Comparison of ENCODE assay signal across 17 cellular contexts in the genomic region with DNA sequence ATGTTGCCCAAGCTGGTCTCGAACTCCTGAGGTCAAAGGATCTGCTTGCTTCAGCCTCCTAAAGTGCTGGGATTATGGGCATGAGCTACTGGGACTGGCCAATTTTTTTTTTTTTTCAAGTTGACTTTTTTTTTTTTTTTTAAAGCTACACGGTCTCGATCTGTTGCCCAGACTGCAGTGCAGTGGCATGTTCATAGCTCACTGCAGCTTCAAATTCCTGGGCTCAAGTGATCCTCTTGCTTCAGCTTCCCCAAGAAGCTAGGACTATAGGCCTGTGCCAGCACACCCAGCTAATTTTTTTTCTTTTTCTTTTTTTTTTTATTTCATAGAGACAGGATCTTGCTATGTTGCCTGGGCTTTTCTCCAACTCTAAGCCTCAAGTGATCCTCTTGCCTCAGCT. TPM values are rescaled to one million over a fixed set of nuclear protein-coding genes. Genes with fewer than 3 reads are reported as not detected.
DNase-seq lines count a peak whose midpoint lies in the region; ATAC-seq and TF ChIP-seq lines count a peak whose summit lies in the region.
"Had no signal": no experiment of that assay in that cellular context is flagged by ENCODE, and none has a peak within 500 bp of the region (broad histone marks: within the 10 kb centered on the region; RNA-seq: fewer than 3 reads in every experiment).

No MANE protein-coding gene starts in this region.

- H3K27ac Mint-ChIP-seq in naive B cell: peak overlapping the region in 4 of 6 donors; percentile 42 to 63 (median 52)
- no peak overlapping the region for H3K27ac Mint-ChIP-seq in activated T-helper 1 cell treated with anti-CD3 and anti-CD28 coated beads, Interleukin-12 subunit alpha, Interleukin-12 subunit beta, Interleukin-2, Interleukin-4 antibody, amounts not matched to agents 30 ng/mL and 10 ng/mL and 1 ng/mL, durations not matched to agents 14 hours and 24 hours and 36 hours
- H3K27ac Mint-ChIP-seq: activated naive CD8-positive, alpha-beta T cell treated with anti-CD3 and anti-CD28 coated beads, Interleukin-2, amount 10 ng/mL, durations not matched to agents 7 days and 5 days; CD8-positive, alpha-beta T cell; H9 had no signal

- no peak overlapping the region for H3K4me3 ChIP-seq in fibroblast of mammary gland (ENCODE audit: control insufficient read depth, low read depth, low read length)

- DNase-seq in EH (ENCODE audit: low read depth): peak; percentile 58
- DNase-seq in NCI-H226: peak; percentile 33
- DNase-seq in fibroblast of mammary gland (ENCODE audit: low read depth): peak; percentile 42
- DNase-seq in naive B cell: no peak
- no peak for DNase-seq in T1000 (lab: John Stamatoyannopoulos, UW)
- no peak for DNase-seq in activated T-helper 1 cell treated with anti-CD3 and anti-CD28 coated beads, Interleukin-12 subunit alpha, Interleukin-12 subunit beta, Interleukin-2, Interleukin-4 antibody, amounts not matched to agents 30 ng/mL and 10 ng/mL and 1 ng/mL, durations not matched to agents 14 hours and 24 hours and 36 hours (ENCODE audit: low spot score)
- no peak for DNase-seq in COLO668 (lab: John Stamatoyannopoulos, UW; ENCODE audit: unreplicated experiment)
- DNase-seq: activated naive CD8-positive, alpha-beta T cell treated with anti-CD3 and anti-CD28 coated beads, Interleukin-2, amount 10 ng/mL, durations not matched to agents 7 days and 5 days; CD8-positive, alpha-beta T cell; cortex of kidney; foreskin melanocyte; H9; NCI-H2029; NCI-H748 treated with DMSO at 0.1 percent for 48 hours; retina; stimulated activated CD4-positive, alpha-beta T cell treated with anti-CD3 and anti-CD28 coated beads, Interleukin-4, amount 100 ng/mL, for 24 hours; stimulated activated naive CD4-positive, alpha-beta T cell had no signal

- H3K4me3 Mint-ChIP-seq in naive B cell: peak overlapping the region in 7 of 8 donors; percentile 52 to 85 (median 70)
- no peak overlapping the region for H3K4me3 Mint-ChIP-seq in activated T-helper 1 cell treated with anti-CD3 and anti-CD28 coated beads, Interleukin-12 subunit alpha, Interleukin-12 subunit beta, Interleukin-2, Interleukin-4 antibody, amounts not matched to agents 30 ng/mL and 10 ng/mL and 1 ng/mL, durations not matched to agents 14 hours and 24 hours and 36 hours
- H3K4me3 Mint-ChIP-seq: activated naive CD8-positive, alpha-beta T cell treated with anti-CD3 and anti-CD28 coated beads, Interleukin-2, amount 10 ng/mL, durations not matched to agents 7 days and 5 days; CD8-positive, alpha-beta T cell; H9 had no signal

- peaks cover 50 to 98% (median 71%) of the 10 kb centered on the region in 3 donors for H3K4me1 Mint-ChIP-seq in naive B cell
- peaks cover 53% of the 10 kb centered on the region for H3K4me1 Mint-ChIP-seq in activated T-helper 1 cell treated with anti-CD3 and anti-CD28 coated beads, Interleukin-12 subunit alpha, Interleukin-12 subunit beta, Interleukin-2, Interleukin-4 antibody, amounts not matched to agents 30 ng/mL and 10 ng/mL and 1 ng/mL, durations not matched to agents 14 hours and 24 hours and 36 hours (ENCODE audit: low read depth)

- peaks cover 0 to 6% of the 10 kb centered on the region in 2 donors for H3K36me3 Mint-ChIP-seq in naive B cell
- H3K36me3 Mint-ChIP-seq in activated T-helper 1 cell treated with anti-CD3 and anti-CD28 coated beads, Interleukin-12 subunit alpha, Interleukin-12 subunit beta, Interleukin-2, Interleukin-4 antibody, amounts not matched to agents 30 ng/mL and 10 ng/mL and 1 ng/mL, durations not matched to agents 14 hours and 24 hours and 36 hours (ENCODE audit: low read depth): peaks cover 8% of the 10 kb centered on the region

- peak in 1 of 2 donors; percentile 2 for ATAC-seq in naive B cell (ENCODE audit: low read depth in 2 of 2)
- ATAC-seq: CD8-positive, alpha-beta T cell had no signal

- no peak for TF ChIP-seq CTCF in fibroblast of mammary gland (conservative IDR thresholded peaks at IDR 0.05; ENCODE audit: control insufficient read depth, insufficient read depth, low read depth, low read length)

- H3K9me3 Mint-ChIP-seq in naive B cell: no peaks in the 10 kb centered on the region
- no peaks in the 10 kb centered on the region for H3K9me3 Mint-ChIP-seq in activated T-helper 1 cell treated with anti-CD3 and anti-CD28 coated beads, Interleukin-12 subunit alpha, Interleukin-12 subunit beta, Interleukin-2, Interleukin-4 antibody, amounts not matched to agents 30 ng/mL and 10 ng/mL and 1 ng/mL, durations not matched to agents 14 hours and 24 hours and 36 hours
- H3K9me3 Mint-ChIP-seq: activated naive CD8-positive, alpha-beta T cell treated with anti-CD3 and anti-CD28 coated beads, Interleukin-2, amount 10 ng/mL, durations not matched to agents 7 days and 5 days; CD8-positive, alpha-beta T cell; H9 had no signal

- H3K27me3 Mint-ChIP-seq in naive B cell: no peaks in the 10 kb centered on the region
- no peaks in the 10 kb centered on the region for H3K27me3 Mint-ChIP-seq in activated T-helper 1 cell treated with anti-CD3 and anti-CD28 coated beads, Interleukin-12 subunit alpha, Interleukin-12 subunit beta, Interleukin-2, Interleukin-4 antibody, amounts not matched to agents 30 ng/mL and 10 ng/mL and 1 ng/mL, durations not matched to agents 14 hours and 24 hours and 36 hours (ENCODE audit: insufficient read depth)
- H3K27me3 Mint-ChIP-seq: activated naive CD8-positive, alpha-beta T cell treated with anti-CD3 and anti-CD28 coated beads, Interleukin-2, amount 10 ng/mL, durations not matched to agents 7 days and 5 days had no signal

- intact Hi-C loops in activated T-helper 1 cell treated with anti-CD3 and anti-CD28 coated beads, Interleukin-12 subunit alpha, Interleukin-12 subunit beta, Interleukin-2, Interleukin-4 antibody, amounts not matched to agents 30 ng/mL and 10 ng/mL and 1 ng/mL, durations not matched to agents 14 hours and 24 hours and 36 hours (cut with micrococcal nuclease): no loop called here

RNA-seq across cellular contexts. Expression of a gene that starts 59.5 kb away (rescaled TPM):
- 10 to 100 TPM; 22.7 to 70.9 (median 54.1) TPM for polyA plus RNA-seq in naive B cell (ENCODE audit: low read depth in 6 of 6)
- total RNA-seq in activated T-helper 1 cell treated with anti-CD3 and anti-CD28 coated beads, Interleukin-12 subunit alpha, Interleukin-12 subunit beta, Interleukin-2, Interleukin-4 antibody, amounts not matched to agents 30 ng/mL and 10 ng/mL and 1 ng/mL, durations not matched to agents 14 hours and 24 hours and 36 hours: 132 and 133 TPM in 2 replicates

Comparison
In these comparisons a context has a peak if more than half of its experiments do, and no peak if none do; other contexts are left out.
1. DNase-seq: peak in EH (single experiment), NCI-H226 (single experiment) and fibroblast of mammary gland (single experiment); none in naive B cell (single experiment), T1000 (single experiment), activated T-helper 1 cell treated with anti-CD3 and anti-CD28 coated beads, Interleukin-12 subunit alpha, Interleukin-12 subunit beta, Interleukin-2, Interleukin-4 antibody, amounts not matched to agents 30 ng/mL and 10 ng/mL and 1 ng/mL, durations not matched to agents 14 hours and 24 hours and 36 hours (single experiment) and COLO668 (single experiment).